ENCODE assay signal across 21 cellular contexts in the genomic region with DNA sequence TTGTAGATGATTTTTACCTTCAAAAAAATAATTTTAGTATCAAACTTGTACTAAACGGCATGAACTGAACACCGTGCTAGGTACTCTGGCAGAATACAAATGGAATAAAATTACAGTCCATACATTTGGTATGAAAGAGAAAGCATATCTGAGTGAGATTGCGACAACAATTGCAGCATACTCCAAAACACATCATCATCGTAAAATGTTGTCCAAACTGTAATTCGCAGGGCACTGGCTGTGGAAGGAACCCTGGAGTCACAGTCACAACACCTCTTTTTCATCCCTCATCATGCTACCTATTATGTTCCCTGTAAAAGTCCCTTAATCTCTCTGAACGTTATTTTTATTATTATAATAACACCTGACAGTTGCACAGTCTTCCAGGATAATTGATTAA.
"Had no signal": no experiment of that assay in that cellular context is flagged by ENCODE, and none has a peak within 500 bp of the region (broad histone marks: within the 10 kb centered on the region; RNA-seq: fewer than 3 reads in every experiment).

No MANE protein-coding gene starts in this region.

- H3K27ac ChIP-seq: HL-60, SJSA1, SK-N-MC had no signal

- H3K4me3 ChIP-seq: MG63, SJSA1, SK-N-MC had no signal

- DNase-seq: KBM-7, MG63, MV-4-11, NCI-H1092, NCI-H1436, NCI-H187, NCI-H2029, NCI-H2081 treated with DMSO at 0.1 percent for 48 hours, NCI-H2171, NCI-H226, NCI-H446, NCI-H510A, NCI-H524 treated with DMSO at 0.1 percent for 48 hours, NCI-H69, NCI-H774, Right ventricle myocardium superior, RPMI8226, SIG-M5 had no signal

- H3K9me3 ChIP-seq: MG63, SJSA1 had no signal

- H3K4me1 ChIP-seq: SJSA1 had no signal

- H3K36me3 ChIP-seq: MG63, SJSA1 had no signal

- H3K27me3 ChIP-seq: MG63, SJSA1 had no signal
